15 cellular contexts compared by ENCODE assay signal in the genomic region with DNA sequence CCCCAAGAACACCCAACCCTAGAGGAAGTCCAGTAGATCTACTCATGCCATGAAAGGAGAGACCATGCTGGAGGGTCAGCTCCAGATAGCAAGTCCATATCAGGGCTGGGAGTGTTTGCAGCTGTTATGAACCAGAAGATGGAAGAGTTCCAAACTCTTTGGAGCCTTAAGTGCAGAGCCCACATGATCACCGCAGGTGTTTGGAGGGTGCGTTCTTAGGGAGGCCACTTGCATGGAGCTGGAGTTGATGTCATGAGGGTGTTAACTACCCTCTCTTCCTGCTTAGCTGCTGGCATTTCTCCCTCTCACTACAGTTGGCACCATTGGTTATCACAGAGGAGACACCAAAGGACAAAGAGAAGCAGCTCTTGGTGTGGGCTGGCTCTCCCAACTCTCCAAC.
DNase-seq lines count a peak whose midpoint lies in the region; ATAC-seq and TF ChIP-seq lines count a peak whose summit lies in the region.
"Had no signal": no experiment of that assay in that cellular context is flagged by ENCODE, and none has a peak within 500 bp of the region (broad histone marks: within the 10 kb centered on the region; RNA-seq: fewer than 3 reads in every experiment).

No MANE protein-coding gene starts in this region.

- intact Hi-C loops in ovary (cut with DNase I), result no loop called here

- no peak for TF ChIP-seq CTCF in ovary (IDR thresholded peaks at IDR 0.05)

- no peak for ATAC-seq in GM21526 (IDR thresholded peaks at IDR 0.05; ENCODE audit: low FRiP score, unreplicated experiment)
- ATAC-seq: CD8-positive, alpha-beta T cell; GM12878 had no signal

- H3K27ac ChIP-seq in ovary, result no peak overlapping the region
- H3K27ac ChIP-seq: 22Rv1, GM23248 had no signal

- TF ChIP-seq EP300 in ovary (IDR thresholded peaks at IDR 0.05), result no peak

- no peaks in the 10 kb centered on the region for H3K36me3 ChIP-seq in ovary

- no peaks in the 10 kb centered on the region for H3K27me3 ChIP-seq in ovary

- peak; percentile 7 for DNase-seq in NCI-H1105 treated with DMSO at 0.1 percent for 48 hours (lab: John Stamatoyannopoulos, UW)
- DNase-seq in NCI-H1105 (lab: John Stamatoyannopoulos, UW), result no peak
- peak; percentile 69 for DNase-seq in DMS79 (lab: John Stamatoyannopoulos, UW)
- peak; percentile 86 for DNase-seq in NCI-H2196 treated with DMSO at 0.1 percent for 48 hours (lab: John Stamatoyannopoulos, UW; ENCODE audit: unreplicated experiment)
- DNase-seq in islet precursor cell, result peak; percentile 22
- no peak for DNase-seq in ovary
- no peak for DNase-seq in stimulated activated CD4-positive, alpha-beta T cell treated with anti-CD3 and anti-CD28 coated beads, Interleukin-2, amount 100 ng/mL, for 48 hours
- DNase-seq: Caco-2; CD8-positive, alpha-beta T cell; DMS53; GM23248; H7 had no signal

- H3K9me3 ChIP-seq in ovary, result no peaks in the 10 kb centered on the region
- H3K9me3 ChIP-seq: Caco-2 had no signal

- TF ChIP-seq POLR2A in ovary (IDR thresholded peaks at IDR 0.05), result no peak

- no peaks in the 10 kb centered on the region for H3K4me1 ChIP-seq in ovary (ENCODE audit: insufficient read depth)
- H3K4me1 ChIP-seq: Caco-2 had no signal

- WGBS in ovary, 3 donors, result 31 to 59% (median 54%) methylated on average over 2 of the region's 2 CpGs

- no peak overlapping the region for H3K4me3 ChIP-seq in ovary
- H3K4me3 ChIP-seq: GM12878, GM23248 had no signal

Comparison
In these comparisons a context has a peak if more than half of its experiments do, and no peak if none do; other contexts are left out.
1. DNase-seq: peak in NCI-H1105 treated with DMSO at 0.1 percent for 48 hours (single experiment), DMS79 (single experiment), NCI-H2196 treated with DMSO at 0.1 percent for 48 hours (single experiment) and islet precursor cell (single experiment); none in NCI-H1105 (single experiment), ovary (0 of 5) and stimulated activated CD4-positive, alpha-beta T cell treated with anti-CD3 and anti-CD28 coated beads, Interleukin-2, amount 100 ng/mL, for 48 hours (0 of 2).